Comparison of ENCODE assay signal across 8 cellular contexts in genomic region chr7:100584677-100585510, GRCh38. TPM values are rescaled to one million over a fixed set of nuclear protein-coding genes. Genes with fewer than 3 reads are reported as not detected.
DNase-seq lines count a peak whose midpoint lies in the region; ATAC-seq and TF ChIP-seq lines count a peak whose summit lies in the region.

No MANE protein-coding gene starts in this region.

- H3K36me3 ChIP-seq in breast epithelium (peaks cover 7% of the 10 kb centered on the region), kidney epithelial cell (ENCODE audit: control insufficient read depth, insufficient read depth, low read length) (peaks cover 2% of the 10 kb centered on the region)

- H3K27me3 ChIP-seq in breast epithelium (no peaks in the 10 kb centered on the region), kidney epithelial cell (ENCODE audit: control insufficient read depth, insufficient read depth, low read length) (peaks cover 2% of the 10 kb centered on the region)

- DNase-seq in DMS 273 (lab: John Stamatoyannopoulos, UW; ENCODE audit: unreplicated experiment) (peak; percentile 70), DMS 273 treated with DMSO at 0.1 percent for 48 hours (lab: John Stamatoyannopoulos, UW) (no peak), NCI-H2196 (lab: John Stamatoyannopoulos, UW; ENCODE audit: unreplicated experiment) (peak; percentile 45), breast epithelium (ENCODE audit: low spot score in 2 of 2) (peak in 1 of 2 donors; percentile 53), kidney epithelial cell (ENCODE audit: low read depth) (no peak), NCI-H1092 (lab: John Stamatoyannopoulos, UW) (no peak)
- DNase-seq in stimulated activated naive CD8-positive, alpha-beta T cell treated with anti-CD3 and anti-CD28 coated beads, Interleukin-15, Interleukin-2, amounts not matched to agents 100 U/mL and 50 U/mL, for 24 hours, result peak; percentile 33

- intact Hi-C loops in breast epithelium (cut with DNase I; ENCODE audit: low total_unique reads), result no loop called here

- H3K4me3 ChIP-seq in breast epithelium, result peak overlapping the region; percentile 91 to 97 (median 95)
- H3K4me3 ChIP-seq in kidney epithelial cell (ENCODE audit: low read depth, low read length), result peak overlapping the region; percentile 98

- no peak for ATAC-seq in stimulated activated naive CD8-positive, alpha-beta T cell treated with anti-CD3 and anti-CD28 coated beads, Interleukin-15, Interleukin-2, amounts not matched to agents 100 U/mL and 50 U/mL, for 24 hours
- ATAC-seq in GM18520 (IDR thresholded peaks at IDR 0.05; ENCODE audit: unreplicated experiment), result no peak

- no peak for TF ChIP-seq POLR2A in breast epithelium (IDR thresholded peaks at IDR 0.05)

- H3K9me3 ChIP-seq in breast epithelium, result no peaks in the 10 kb centered on the region

- no peak for TF ChIP-seq CTCF in breast epithelium (IDR thresholded peaks at IDR 0.05)
- TF ChIP-seq CTCF in kidney epithelial cell (IDR thresholded peaks at IDR 0.05; ENCODE audit: insufficient read depth, low read length, poor library complexity, severe bottlenecking), result no peak

- peaks cover 5 to 23% of the 10 kb centered on the region in 2 donors for H3K4me1 ChIP-seq in breast epithelium

- H3K27ac ChIP-seq in breast epithelium, result peak overlapping the region; percentile 98 to 99

RNA-seq across cellular contexts. Expression of gene LRCH4, which starts 1.0 kb away (rescaled TPM):
- total RNA-seq in breast epithelium, result 10 to 100 TPM; 49.6 to 89.1 (median 88.1) TPM
- 69.0 and 85.2 TPM in 2 replicates for total RNA-seq in kidney epithelial cell

RNA-seq across cellular contexts. Expression of gene FBXO24, which starts 1.2 kb away (rescaled TPM):
- under 1 TPM in 2 of 3 donors, not detected in 1; 0.59 to 0.98 TPM for total RNA-seq in breast epithelium
- total RNA-seq in kidney epithelial cell, result 0.55 and 0.79 TPM in 2 replicates

RNA-seq across cellular contexts. Expression of gene SAP25, which starts 11.2 kb away (rescaled TPM):
- total RNA-seq in breast epithelium (1 to 10 TPM in 1 of 3 donors, under 1 TPM in 2; 0.96 to 2.2 (median 0.98) TPM), kidney epithelial cell (0.62 TPM in 1 of 2 replicates, not detected in the other)

RNA-seq across cellular contexts. Expression of gene PCOLCE, which starts 17.3 kb away (rescaled TPM):
- total RNA-seq in breast epithelium (10 to 100 TPM; 33.1 to 61.8 (median 39.7) TPM), kidney epithelial cell (4.7 and 6.4 TPM in 2 replicates)

RNA-seq across cellular contexts. Expression of gene MOSPD3, which starts 27.4 kb away (rescaled TPM):
- total RNA-seq in breast epithelium, result 10 to 100 TPM in 2 of 3 donors, 1 to 10 TPM in 1; 8.8 to 12.6 (median 11.8) TPM
- total RNA-seq in kidney epithelial cell, result 14.5 and 23.3 TPM in 2 replicates

Comparison
In these comparisons a context has a peak if more than half of its experiments do, and no peak if none do; other contexts are left out.
1. DNase-seq: peak in DMS 273 (single experiment), NCI-H2196 (single experiment) and stimulated activated naive CD8-positive, alpha-beta T cell treated with anti-CD3 and anti-CD28 coated beads, Interleukin-15, Interleukin-2, amounts not matched to agents 100 U/mL and 50 U/mL, for 24 hours (single experiment); none in DMS 273 treated with DMSO at 0.1 percent for 48 hours (single experiment), kidney epithelial cell (single experiment) and NCI-H1092 (single experiment).